9 cellular contexts compared by ENCODE assay signal in genomic region chr19:44752123-44752815, GRCh38. TPM values are rescaled to one million over a fixed set of nuclear protein-coding genes. Genes with fewer than 3 reads are reported as not detected.
DNase-seq lines count a peak whose midpoint lies in the region; ATAC-seq and TF ChIP-seq lines count a peak whose summit lies in the region.
"Had no signal": no experiment of that assay in that cellular context is flagged by ENCODE, and none has a peak within 500 bp of the region (broad histone marks: within the 10 kb centered on the region; RNA-seq: fewer than 3 reads in every experiment).

No MANE protein-coding gene starts in this region.

- H3K4me1 ChIP-seq in right lobe of liver (peaks cover 0 to 64% (median 18%) of the 10 kb centered on the region in 4 donors), thoracic aorta (ENCODE audit: control insufficient read depth in 1 of 2, low read depth in 2 of 2) (peaks cover 53 to 76% of the 10 kb centered on the region in 2 donors)

- H3K27me3 Mint-ChIP-seq in activated T-cell treated with anti-CD3 and anti-CD28 coated beads, Interleukin-2, amount 50 U/mL, for 24 hours, result no peaks in the 10 kb centered on the region

- no peak for TF ChIP-seq POLR2A in right lobe of liver (IDR thresholded peaks at IDR 0.05)

- H3K36me3 ChIP-seq in right lobe of liver (peaks cover 0 to 28% (median 10%) of the 10 kb centered on the region in 4 donors), thoracic aorta (peaks cover 3% of the 10 kb centered on the region)

- no peaks in the 10 kb centered on the region for H3K9me3 Mint-ChIP-seq in activated T-cell treated with anti-CD3 and anti-CD28 coated beads, Interleukin-2, amount 50 U/mL, for 24 hours
- no peaks in the 10 kb centered on the region for H3K9me3 Mint-ChIP-seq in activated naive CD4-positive, alpha-beta T cell treated with anti-CD3 and anti-CD28 coated beads, Interleukin-2, amount 50 U/mL, for 72 hours

- TF ChIP-seq CTCF in right lobe of liver (IDR thresholded peaks at IDR 0.05), result no peak
- no peak for TF ChIP-seq CTCF in thoracic aorta (IDR thresholded peaks at IDR 0.05)

- H3K4me1 Mint-ChIP-seq in activated T-cell treated with anti-CD3 and anti-CD28 coated beads, Interleukin-2, amount 50 U/mL, for 24 hours (ENCODE audit: low read depth), result peaks cover 58% of the 10 kb centered on the region

- H3K36me3 Mint-ChIP-seq in activated T-cell treated with anti-CD3 and anti-CD28 coated beads, Interleukin-2, amount 50 U/mL, for 24 hours (ENCODE audit: low read depth), result peaks cover 84% of the 10 kb centered on the region
- peaks cover 59 to 60% of the 10 kb centered on the region in 2 donors for H3K36me3 Mint-ChIP-seq in activated naive CD4-positive, alpha-beta T cell treated with anti-CD3 and anti-CD28 coated beads, Interleukin-2, amount 50 U/mL, for 72 hours

- peak overlapping the region; percentile 81 to 98 (median 92) for H3K27ac ChIP-seq in right lobe of liver
- peak overlapping the region in 1 of 2 donors; percentile 92 for H3K27ac ChIP-seq in thoracic aorta

- H3K27ac Mint-ChIP-seq in activated T-cell treated with anti-CD3 and anti-CD28 coated beads, Interleukin-2, amount 50 U/mL, for 24 hours, result peak overlapping the region; percentile 98
- H3K27ac Mint-ChIP-seq in activated naive CD4-positive, alpha-beta T cell treated with anti-CD3 and anti-CD28 coated beads, Interleukin-2, amount 50 U/mL, for 72 hours, result peak overlapping the region; percentile 87 to 98

- peak overlapping the region; percentile 25 to 72 (median 55) for H3K4me3 ChIP-seq in right lobe of liver
- H3K4me3 ChIP-seq in thoracic aorta, result peak overlapping the region; percentile 82

- no peak for ATAC-seq in activated naive CD4-positive, alpha-beta T cell treated with anti-CD3 and anti-CD28 coated beads, Interleukin-2, amount 50 U/mL, for 72 hours
- ATAC-seq in right lobe of liver, result no peak
- ATAC-seq in thoracic aorta (ENCODE audit: insufficient number of reproducible peaks, low FRiP score, low read depth), result no peak

- 33% methylated on average over 7 of the region's 8 CpGs for WGBS in right lobe of liver (ENCODE audit: insufficient coverage, low coverage, low lambda C conversion rate, missing lambda C conversion rate)

- no peak for DNase-seq in activated T-cell treated with anti-CD3 and anti-CD28 coated beads, Interleukin-2, amount 50 U/mL, for 24 hours
- DNase-seq in activated T-cell treated with anti-CD3 and anti-CD28 coated beads, Interleukin-2, amount 50 U/mL, for 48 hours, result no peak
- DNase-seq in activated naive CD4-positive, alpha-beta T cell treated with anti-CD3 and anti-CD28 coated beads, Interleukin-2, amount 50 U/mL, for 72 hours (ENCODE audit: low spot score in 2 of 2), result no peak
- DNase-seq in right lobe of liver (no peak), thoracic aorta (ENCODE audit: low spot score) (no peak), HEK293T (ENCODE audit: extremely low spot score) (no peak), DMS53 (lab: John Stamatoyannopoulos, UW) (no peak)
- no peak for DNase-seq in stimulated activated CD4-positive, alpha-beta T cell treated with anti-CD3 and anti-CD28 coated beads, Interleukin-4, amount 100 ng/mL, for 1 hour
- DNase-seq: mesendoderm had no signal

- intact Hi-C loops in right lobe of liver (cut with DNase I), result loop anchor here in 1 of 2 donors (10.0 kb wide), 1 partner anchor 67 kb away; no protein-coding TSS in a partner anchor

- peak overlapping the region; percentile 93 for H3K4me3 Mint-ChIP-seq in activated T-cell treated with anti-CD3 and anti-CD28 coated beads, Interleukin-2, amount 50 U/mL, for 24 hours

- no peaks in the 10 kb centered on the region for H3K27me3 ChIP-seq in right lobe of liver
- no peaks in the 10 kb centered on the region for H3K27me3 ChIP-seq in thoracic aorta (replicated peaks; ENCODE audit: insufficient read depth)

- POLR2A ChIA-PET in HEK293T (lab: Yijun Ruan, JAX), result interaction anchor here (0.7 kb wide), 1 partner anchor 9 kb away, joined by 3 read pairs; no protein-coding TSS in a partner anchor

- H3K9me3 ChIP-seq in right lobe of liver (no peaks in the 10 kb centered on the region), thoracic aorta (no peaks in the 10 kb centered on the region)

- CTCF ChIA-PET in HEK293T (lab: Yijun Ruan, JAX), result no interaction called here

TF ChIP-seq in HEK293T, 16 proteins besides CTCF, POLR2A, EP300 and RAD21:
- TF ChIP-seq SP1 (IDR thresholded peaks at IDR 0.05), result no peak
- no peak for TF ChIP-seq ARNT (IDR thresholded peaks at IDR 0.05)
- TF ChIP-seq LEF1 (IDR thresholded peaks at IDR 0.05; ENCODE audit: borderline replicate concordance), result no peak
- TF ChIP-seq HDGF (IDR thresholded peaks at IDR 0.05; ENCODE audit: borderline replicate concordance), result no peak
- TF ChIP-seq CTBP1 (IDR thresholded peaks at IDR 0.05; ENCODE audit: borderline replicate concordance), result no peak
- no peak for TF ChIP-seq L3MBTL2 (conservative IDR thresholded peaks at IDR 0.05)
- no peak for TF ChIP-seq FOXK2 (IDR thresholded peaks at IDR 0.05)

RNA-seq across cellular contexts. Expression of gene BCL3, which starts 3.8 kb away (rescaled TPM):
- 100 to 1,000 TPM in 1 of 2 donors, 10 to 100 TPM in 1; 83.8 to 124 TPM for total RNA-seq in activated naive CD4-positive, alpha-beta T cell treated with anti-CD3 and anti-CD28 coated beads, Interleukin-2, amount 50 U/mL, for 72 hours
- 10 to 100 TPM; 24.1 to 95.6 (median 31.3) TPM for total RNA-seq in right lobe of liver
- total RNA-seq in thoracic aorta, result 10 to 100 TPM; 43.1 to 77.9 TPM

RNA-seq across cellular contexts. Expression of gene CBLC, which starts 25.4 kb away (rescaled TPM):
- total RNA-seq in activated naive CD4-positive, alpha-beta T cell treated with anti-CD3 and anti-CD28 coated beads, Interleukin-2, amount 50 U/mL, for 72 hours, result not detected
- total RNA-seq in right lobe of liver (10 to 100 TPM in 5 of 6 experiments, 1 to 10 TPM in 1; 9.8 to 19.4 (median 15.6) TPM), thoracic aorta (under 1 TPM in 1 of 2 donors, not detected in 1; 0.42 TPM)

RNA-seq across cellular contexts. Expression of gene CEACAM16, which starts 53.3 kb away (rescaled TPM):
- not detected for total RNA-seq in activated naive CD4-positive, alpha-beta T cell treated with anti-CD3 and anti-CD28 coated beads, Interleukin-2, amount 50 U/mL, for 72 hours
- total RNA-seq in right lobe of liver (not detected), thoracic aorta (not detected)

RNA-seq across cellular contexts. Expression of gene BCAM, which starts 56.6 kb away (rescaled TPM):
- total RNA-seq in activated naive CD4-positive, alpha-beta T cell treated with anti-CD3 and anti-CD28 coated beads, Interleukin-2, amount 50 U/mL, for 72 hours, result under 1 TPM in 1 of 2 donors, not detected in 1; 0.31 TPM
- total RNA-seq in right lobe of liver, result 10 to 100 TPM; 26.5 to 48.3 (median 32.7) TPM
- total RNA-seq in thoracic aorta, result 100 to 1,000 TPM in 1 of 2 donors, 10 to 100 TPM in 1; 77.7 to 178 TPM

Comparison
In these comparisons a context has a peak if more than half of its experiments do, and no peak if none do; other contexts are left out.
1. RNA of gene CBLC, which starts 25.4 kb away (total RNA-seq): 9.8 to 19.4 TPM in right lobe of liver; 0.42 TPM in thoracic aorta and not detected in activated naive CD4-positive, alpha-beta T cell treated with anti-CD3 and anti-CD28 coated beads, Interleukin-2, amount 50 U/mL, for 72 hours; every median in the first group is over 4 times any median in the second.